11 cellular contexts compared by ENCODE assay signal in genomic region chr3:6132684-6133432, GRCh38.
"Had no signal": no experiment of that assay in that cellular context is flagged by ENCODE, and none has a peak within 500 bp of the region (broad histone marks: within the 10 kb centered on the region; RNA-seq: fewer than 3 reads in every experiment).

No MANE protein-coding gene starts in this region.

- H3K27me3 Mint-ChIP-seq: activated CD4-positive, alpha-beta T cell treated with anti-CD3 and anti-CD28 coated beads for 36 hours; activated CD8-positive, alpha-beta T cell treated with anti-CD3 and anti-CD28 coated beads for 36 hours; naive B cell had no signal

- H3K4me3 Mint-ChIP-seq: activated CD4-positive, alpha-beta T cell treated with anti-CD3 and anti-CD28 coated beads for 36 hours; activated CD8-positive, alpha-beta T cell treated with anti-CD3 and anti-CD28 coated beads for 36 hours; activated T-cell treated with anti-CD3 and anti-CD28 coated beads, Interleukin-2, amount 50 U/mL, for 72 hours; immature natural killer cell; naive B cell had no signal

- H3K4me1 Mint-ChIP-seq: activated CD4-positive, alpha-beta T cell treated with anti-CD3 and anti-CD28 coated beads for 36 hours; immature natural killer cell; naive B cell had no signal

- H3K27ac Mint-ChIP-seq: activated CD4-positive, alpha-beta T cell treated with anti-CD3 and anti-CD28 coated beads for 36 hours; activated CD8-positive, alpha-beta T cell treated with anti-CD3 and anti-CD28 coated beads for 36 hours; activated T-cell treated with anti-CD3 and anti-CD28 coated beads, Interleukin-2, amount 50 U/mL, for 72 hours; immature natural killer cell; naive B cell had no signal

- ATAC-seq: activated CD4-positive, alpha-beta T cell treated with anti-CD3 and anti-CD28 coated beads for 36 hours; activated CD8-positive, alpha-beta T cell treated with anti-CD3 and anti-CD28 coated beads for 36 hours; activated T-cell treated with anti-CD3 and anti-CD28 coated beads, Interleukin-2, amount 50 U/mL, for 72 hours; pancreas had no signal

- H3K36me3 Mint-ChIP-seq: immature natural killer cell, naive B cell had no signal

- DNase-seq: activated CD4-positive, alpha-beta T cell treated with anti-CD3 and anti-CD28 coated beads for 36 hours; activated CD8-positive, alpha-beta memory T cell treated with anti-CD3 and anti-CD28 coated beads, Interleukin-2, amount 50 U/mL, for 4 hours; activated CD8-positive, alpha-beta T cell treated with anti-CD3 and anti-CD28 coated beads for 36 hours; activated T-cell treated with anti-CD3 and anti-CD28 coated beads, Interleukin-2, amount 50 U/mL, for 72 hours; aorta; immature natural killer cell; naive B cell; pancreas; retina; stomach; WERI-Rb-1 had no signal
